In the genomic region with DNA sequence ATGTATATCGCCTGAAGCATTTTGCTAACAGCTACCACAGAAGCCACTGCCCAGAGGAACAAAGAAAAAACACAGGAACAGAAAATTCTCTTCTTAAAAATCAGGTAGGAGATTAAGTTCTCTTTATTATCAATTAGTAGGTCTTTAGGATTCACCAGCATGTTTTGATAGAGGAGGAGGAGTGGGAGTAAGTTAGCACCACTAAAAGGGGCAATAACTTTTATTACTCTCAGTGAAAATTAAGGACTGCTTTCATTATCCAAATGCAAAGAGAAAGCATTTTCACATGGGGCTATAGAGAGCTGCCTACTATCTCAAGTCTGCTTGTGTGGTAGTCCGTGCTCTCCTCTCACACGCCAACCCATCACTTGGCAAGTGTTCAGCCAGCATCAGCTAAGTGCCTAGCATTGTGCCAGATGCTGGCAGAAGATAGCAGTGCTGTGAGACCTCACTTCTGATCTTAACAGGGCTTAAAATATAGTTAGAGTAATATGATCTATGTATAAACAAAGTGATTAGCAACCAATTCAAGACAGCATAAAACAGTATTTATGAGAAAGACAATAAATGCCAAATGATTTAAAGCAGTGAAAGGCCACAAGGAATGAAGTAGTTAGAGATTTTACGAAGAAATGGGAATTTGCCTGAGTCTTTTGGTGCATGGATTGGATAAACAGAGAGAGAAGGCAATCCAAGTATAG, we compare ENCODE assay signal across 19 cellular contexts. TPM values are rescaled to one million over a fixed set of nuclear protein-coding genes. Genes with fewer than 3 reads are reported as not detected.
DNase-seq lines count a peak whose midpoint lies in the region; ATAC-seq and TF ChIP-seq lines count a peak whose summit lies in the region.
"Had no signal": no experiment of that assay in that cellular context is flagged by ENCODE, and none has a peak within 500 bp of the region (broad histone marks: within the 10 kb centered on the region; RNA-seq: fewer than 3 reads in every experiment).

No MANE protein-coding gene starts in this region.

- peak overlapping the region in 8 of 11 experiments; percentile 5 to 88 (median 78); a peak in 14 of 22 replicates for H3K4me2 ChIP-seq in BLaER1 treated with 17β-estradiol and CSF1 and Interleukin-3, amounts not matched to agents 10 nM and 100 nM
- H3K4me2 ChIP-seq: A549 had no signal

- peak; percentile 7 for DNase-seq in BJ (ENCODE audit: low read depth)
- no peak for DNase-seq in HEK293T (ENCODE audit: extremely low spot score)
- DNase-seq in left kidney (ENCODE audit: low read depth, low spot score) = peak; percentile 69
- no peak for DNase-seq in DMS53 treated with DMSO at 0.1 percent for 48 hours (lab: John Stamatoyannopoulos, UW; ENCODE audit: unreplicated experiment)
- no peak for DNase-seq in ecto neural progenitor cell (ENCODE audit: low spot score)
- DNase-seq: 8988T; ACHN; AML-193; BE2C; CD4-positive, alpha-beta T cell; CD8-positive, alpha-beta memory T cell; DMS53; DND-41; GOT3 had no signal

- no peaks in the 10 kb centered on the region; a peak in 1 of 22 replicates for H3K9me3 ChIP-seq in BLaER1 treated with 17β-estradiol and CSF1 and Interleukin-3, amounts not matched to agents 10 nM and 100 nM (replicated peaks in 1 of 11)
- H3K9me3 ChIP-seq: A549, BE2C, HAP-1 had no signal

- peaks cover 0 to 65% (median 54%) of the 10 kb centered on the region in 10 experiments; a peak in 18 of 20 replicates for H3K4me1 ChIP-seq in BLaER1 treated with 17β-estradiol and CSF1 and Interleukin-3, amounts not matched to agents 10 nM and 100 nM
- H3K4me1 ChIP-seq: A549, BE2C, HAP-1 had no signal

- CTCF ChIA-PET in BJ (lab: Yijun Ruan, JAX) = interaction anchor here (0.6 kb wide), 1 partner anchor 127 kb away, joined by 3 read pairs; no protein-coding TSS in a partner anchor
- CTCF ChIA-PET in HEK293T (lab: Yijun Ruan, JAX) = no interaction called here

- no peak for TF ChIP-seq CTCF in BJ (IDR thresholded peaks at IDR 0.05; ENCODE audit: insufficient read depth, low read depth, low read length)

- no peaks in the 10 kb centered on the region; the same call in 1 of the 2 replicates for H3K27me3 ChIP-seq in BJ (ENCODE audit: control insufficient read depth, insufficient read depth, low read length)
- no peaks in the 10 kb centered on the region for H3K27me3 ChIP-seq in BLaER1 treated with 17β-estradiol and CSF1 and Interleukin-3, amounts not matched to agents 10 nM and 100 nM
- H3K27me3 ChIP-seq: BE2C had no signal

- H3K4me3 ChIP-seq in BJ (ENCODE audit: low read depth, low read length) = no peak overlapping the region
- H3K4me3 ChIP-seq in BLaER1 treated with 17β-estradiol and CSF1 and Interleukin-3, amounts not matched to agents 10 nM and 100 nM = no peak overlapping the region
- H3K4me3 ChIP-seq: A549, HAP-1 had no signal

- POLR2A ChIA-PET in BJ (lab: Charles Lee) = no interaction called here
- POLR2A ChIA-PET in HEK293T (lab: Yijun Ruan, JAX) = no interaction called here

- H3K9ac ChIP-seq in BLaER1 treated with 17β-estradiol and CSF1 and Interleukin-3, amounts not matched to agents 10 nM and 100 nM = no peak overlapping the region

- no peak for ATAC-seq in HG02852 (IDR thresholded peaks at IDR 0.05; ENCODE audit: unreplicated experiment)
- ATAC-seq: A549 had no signal

- no peak overlapping the region; a peak in 1 of 22 replicates for H3K27ac ChIP-seq in BLaER1 treated with 17β-estradiol and CSF1 and Interleukin-3, amounts not matched to agents 10 nM and 100 nM
- H3K27ac ChIP-seq: A549 had no signal

- H4K20me1 ChIP-seq in BLaER1 treated with 17β-estradiol and CSF1 and Interleukin-3, amounts not matched to agents 10 nM and 100 nM = no peaks in the 10 kb centered on the region

- no peaks in the 10 kb centered on the region for H3K36me3 ChIP-seq in BJ (ENCODE audit: control insufficient read depth, insufficient read depth, low read length)
- H3K36me3 ChIP-seq in BLaER1 treated with 17β-estradiol and CSF1 and Interleukin-3, amounts not matched to agents 10 nM and 100 nM = no peaks in the 10 kb centered on the region
- H3K36me3 ChIP-seq: BE2C, HAP-1 had no signal

TF ChIP-seq in HEK293T, 16 proteins besides CTCF, POLR2A, EP300 and RAD21:
- TF ChIP-seq L3MBTL2 (conservative IDR thresholded peaks at IDR 0.05) (no peak), TARDBP (IDR thresholded peaks at IDR 0.05) (no peak), SUZ12 (IDR thresholded peaks at IDR 0.05) (no peak), NFRKB (IDR thresholded peaks at IDR 0.05) (no peak), FOXM1 (IDR thresholded peaks at IDR 0.05; ENCODE audit: borderline replicate concordance) (no peak), BHLHE40 (IDR thresholded peaks at IDR 0.05; ENCODE audit: borderline replicate concordance) (no peak), LEF1 (IDR thresholded peaks at IDR 0.05; ENCODE audit: borderline replicate concordance) (no peak), ARNT (IDR thresholded peaks at IDR 0.05) (no peak), FOXK2 (IDR thresholded peaks at IDR 0.05) (no peak), HDGF (IDR thresholded peaks at IDR 0.05; ENCODE audit: borderline replicate concordance) (no peak), SP1 (IDR thresholded peaks at IDR 0.05) (no peak), CTBP1 (IDR thresholded peaks at IDR 0.05; ENCODE audit: borderline replicate concordance) (0 out of 2 replicates have a peak, but pooled peaks have one; percentile 8), PKNOX1 (IDR thresholded peaks at IDR 0.05) (peak; percentile 81), ELF4 (IDR thresholded peaks at IDR 0.05) (no peak), ZNF384 (IDR thresholded peaks at IDR 0.05) (no peak), FOXA1 (IDR thresholded peaks at IDR 0.05) (no peak)

RNA-seq across cellular contexts. Expression of gene ASTN1, which starts 39.8 kb away (rescaled TPM):
- 0.02 and 0.09 TPM in 2 replicates for polyA plus RNA-seq in BJ (2011; rRNA removed)
- polyA minus RNA-seq in BJ (2011; rRNA and poly(A)+ RNA removed) = 0.05 and 0.09 TPM in 2 replicates
- polyA plus RNA-seq: A549; CD14-positive monocyte; CD8-positive, alpha-beta memory T cell had no signal

RNA-seq across cellular contexts. Expression of gene BRINP2, which starts 46.0 kb away (rescaled TPM):
- polyA plus RNA-seq in BJ (2011; rRNA removed) = 0.02 TPM in 1 of 2 replicates, not detected in the other
- polyA minus RNA-seq in BJ (2011; rRNA and poly(A)+ RNA removed) = 0.09 TPM in 1 of 2 replicates, not detected in the other
- polyA plus RNA-seq: CD14-positive monocyte; CD8-positive, alpha-beta memory T cell had no signal

Comparison
In these comparisons a context has a peak if more than half of its experiments do, and no peak if none do; other contexts are left out.
1. DNase-seq: peak in BJ (single experiment) and left kidney (single experiment); none in HEK293T (single experiment), DMS53 treated with DMSO at 0.1 percent for 48 hours (single experiment) and ecto neural progenitor cell (single experiment).